In the genomic region with DNA sequence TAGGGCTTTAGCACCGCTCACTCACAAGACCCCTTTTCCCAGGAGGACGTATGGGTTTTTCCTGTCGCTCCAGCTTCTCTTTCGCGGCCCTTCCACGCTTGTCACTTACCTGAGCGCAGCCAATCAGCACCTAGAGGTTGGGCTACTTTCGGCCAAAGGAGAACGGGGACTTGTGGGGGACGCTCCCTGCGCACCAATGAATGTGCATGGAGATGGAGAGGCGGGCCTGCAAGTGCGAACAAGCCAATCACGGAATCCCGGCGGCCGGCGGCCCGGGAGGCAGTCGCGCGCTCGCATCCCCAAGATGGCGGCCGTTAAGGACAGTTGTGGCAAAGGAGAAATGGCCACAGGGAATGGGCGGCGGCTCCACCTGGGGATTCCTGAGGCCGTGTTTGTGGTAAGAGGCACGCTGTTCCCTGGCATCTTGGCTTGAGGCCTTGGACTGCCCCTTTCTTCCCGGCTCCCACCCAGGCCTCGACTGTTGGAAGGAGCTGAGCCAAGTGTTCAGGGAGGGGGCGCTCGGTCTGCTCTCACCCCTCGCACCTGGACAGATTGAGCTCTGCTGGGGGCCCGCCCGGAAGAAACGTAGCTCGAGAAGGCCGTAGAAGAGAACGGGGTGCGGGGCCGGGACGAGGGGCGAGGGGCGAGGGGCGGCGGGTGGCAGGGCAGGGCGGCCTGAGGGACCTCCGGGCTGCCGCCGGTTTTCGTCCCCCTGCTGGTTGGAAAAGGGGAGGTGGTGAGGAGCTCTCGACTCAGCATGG, we compare ENCODE assay signal across 1 cellular context.
TF ChIP-seq lines count a peak whose summit lies in the region.

A gene with protein sequence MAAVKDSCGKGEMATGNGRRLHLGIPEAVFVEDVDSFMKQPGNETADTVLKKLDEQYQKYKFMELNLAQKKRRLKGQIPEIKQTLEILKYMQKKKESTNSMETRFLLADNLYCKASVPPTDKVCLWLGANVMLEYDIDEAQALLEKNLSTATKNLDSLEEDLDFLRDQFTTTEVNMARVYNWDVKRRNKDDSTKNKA (plus strand): TSS at position 282 of the 761 bp plus-strand sequence. CDS start 23 bp downstream, at position 305.

TF ChIP-seq in HEK293, 187 proteins besides CTCF, POLR2A, EP300 and RAD21 (continued from another document):
- TF ChIP-seq PBX3 (CRISPR knock-in tag; IDR thresholded peaks at IDR 0.05) (peak; percentile 83; the same call in 1 of the 2 replicates), ZNF830 (tag by site-specific recombination; IDR thresholded peaks at IDR 0.05; ENCODE audit: low read depth) (no peak), REPIN1 (tag by site-specific recombination; IDR thresholded peaks at IDR 0.05; ENCODE audit: low read depth) (no peak), ZNF394 (tag by site-specific recombination; IDR thresholded peaks at IDR 0.05; ENCODE audit: borderline replicate concordance) (peak; percentile 92), ZBTB17 (tag by site-specific recombination; IDR thresholded peaks at IDR 0.05) (peak; percentile 16; the same call in 1 of the 2 replicates), ZNF155 (tag by site-specific recombination; IDR thresholded peaks at IDR 0.05) (no peak), ZNF416 (tag by site-specific recombination; IDR thresholded peaks at IDR 0.05) (no peak), ZNF837 (tag by site-specific recombination; IDR thresholded peaks at IDR 0.05) (no peak), KLF1 (tag by site-specific recombination; IDR thresholded peaks at IDR 0.05) (peak; percentile 43; the same call in 1 of the 2 replicates), ZBTB7A (tag by site-specific recombination; IDR thresholded peaks at IDR 0.05; ENCODE audit: low read depth) (no peak), ZNF248 (tag by site-specific recombination; IDR thresholded peaks at IDR 0.05) (no peak), ZNF292 (tag by site-specific recombination; IDR thresholded peaks at IDR 0.05; ENCODE audit: borderline replicate concordance, low read depth) (no peak), ZNF114 (tag by site-specific recombination; IDR thresholded peaks at IDR 0.05) (no peak)
